In the genomic region with DNA sequence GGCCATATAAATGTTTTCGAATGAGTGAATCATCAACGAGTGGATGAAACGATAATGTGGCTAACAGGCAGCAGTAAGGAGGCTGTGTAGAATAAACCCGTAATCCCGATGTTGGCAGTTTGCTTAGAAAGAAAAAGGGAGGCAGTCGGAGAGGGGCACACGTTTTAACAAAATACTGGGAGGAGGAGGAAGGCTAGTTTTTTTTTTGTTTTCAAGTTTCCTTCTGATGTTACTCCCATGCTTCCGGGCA, we compare ENCODE assay signal across 8 cellular contexts. TPM values are rescaled to one million over a fixed set of nuclear protein-coding genes. Genes with fewer than 3 reads are reported as not detected.
DNase-seq lines count a peak whose midpoint lies in the region; ATAC-seq and TF ChIP-seq lines count a peak whose summit lies in the region.

No MANE protein-coding gene starts in this region.

- peaks cover 36% of the 10 kb centered on the region for H3K4me1 Mint-ChIP-seq in activated T-cell treated with anti-CD3 and anti-CD28 coated beads, Interleukin-2, amount 50 U/mL, for 72 hours (ENCODE audit: low read depth)

- intact Hi-C loops in left colon (cut with DNase I, micrococcal nuclease), result no loop called here
- intact Hi-C loops in transverse colon (cut with DNase I; ENCODE audit: low total_unique reads), result no loop called here
- intact Hi-C loops in posterior cingulate gyrus (cut with DNase I), result loop anchor here (10.0 kb wide), 1 partner anchor 502 kb away; a partner anchor contains a TSS

- peak overlapping the region; percentile 44 to 97 (median 84) for H3K4me3 ChIP-seq in transverse colon

- peak overlapping the region; percentile 96 for H3K27ac Mint-ChIP-seq in activated T-cell treated with anti-CD3 and anti-CD28 coated beads, Interleukin-2, amount 50 U/mL, for 72 hours

- in situ Hi-C loops in transverse colon (cut with MboI; ENCODE audit: low pct_ligation_motif_present in 1 of 4, low pct_unique_long_range_greater_than_20kb in 1 of 4, low sequenced_read_pairs in 3 of 4), result no loop called here

- H3K27me3 Mint-ChIP-seq in activated T-cell treated with anti-CD3 and anti-CD28 coated beads, Interleukin-2, amount 50 U/mL, for 72 hours (ENCODE audit: low read depth), result no peaks in the 10 kb centered on the region

- no peaks in the 10 kb centered on the region for H3K27me3 ChIP-seq in transverse colon

- TF ChIP-seq CTCF in transverse colon (IDR thresholded peaks at IDR 0.05), result no peak

- H3K36me3 Mint-ChIP-seq in activated T-cell treated with anti-CD3 and anti-CD28 coated beads, Interleukin-2, amount 50 U/mL, for 72 hours (ENCODE audit: insufficient read depth in 2 of 2), result peaks cover 8 to 18% of the 10 kb centered on the region in 2 donors

- DNase-seq in activated T-cell treated with anti-CD3 and anti-CD28 coated beads, Interleukin-2, amount 50 U/mL, for 72 hours, result no peak
- DNase-seq in activated T-cell treated with anti-CD3 and anti-CD28 coated beads for 4 hours (no peak), amniotic epithelial cell (ENCODE audit: low read depth) (peak; percentile 41), left colon (no peak), transverse colon (no peak), posterior cingulate gyrus (no peak), SW 1271 (lab: John Stamatoyannopoulos, UW) (no peak)

- H3K4me1 ChIP-seq in transverse colon, result peaks cover 0 to 21% (median 16%) of the 10 kb centered on the region in 4 donors

- peak overlapping the region; percentile 79 to 91 (median 82) for H3K27ac ChIP-seq in transverse colon

- WGBS in transverse colon (ENCODE audit: low coverage in 1 of 2), 2 donors, result 1 to 6% methylated on average over 7 to 8 of the region's 8 CpGs

- TF ChIP-seq EP300 in transverse colon (IDR thresholded peaks at IDR 0.05; ENCODE audit: low read depth), result no peak

- TF ChIP-seq POLR2A in transverse colon (IDR thresholded peaks at IDR 0.05), result no peak

- ATAC-seq in activated T-cell treated with anti-CD3 and anti-CD28 coated beads, Interleukin-2, amount 50 U/mL, for 72 hours (replicated peaks in 1 of 2), result peak in 1 of 2 donors; percentile 0
- ATAC-seq in left colon, result peak; percentile 23
- no peak for ATAC-seq in GM21367 (IDR thresholded peaks at IDR 0.05; ENCODE audit: unreplicated experiment)

- peak overlapping the region; percentile 98 for H3K4me3 Mint-ChIP-seq in activated T-cell treated with anti-CD3 and anti-CD28 coated beads, Interleukin-2, amount 50 U/mL, for 72 hours

- no peaks in the 10 kb centered on the region for H3K9me3 Mint-ChIP-seq in activated T-cell treated with anti-CD3 and anti-CD28 coated beads, Interleukin-2, amount 50 U/mL, for 72 hours

- no peaks in the 10 kb centered on the region for H3K9me3 ChIP-seq in transverse colon

- no peaks in the 10 kb centered on the region for H3K36me3 ChIP-seq in transverse colon

RNA-seq across cellular contexts. Expression of a gene that starts 0.5 kb away (rescaled TPM):
- total RNA-seq in activated T-cell treated with anti-CD3 and anti-CD28 coated beads, Interleukin-2, amount 50 U/mL, for 72 hours, result 10 to 100 TPM; 41.9 to 48.7 TPM
- total RNA-seq in left colon, result 10 to 100 TPM; 10.9 to 12.2 TPM
- total RNA-seq in transverse colon, result 10 to 100 TPM in 1 of 4 donors, 1 to 10 TPM in 3; 3.0 to 10.8 (median 5.0) TPM

RNA-seq across cellular contexts. Expression of a gene that starts 33.4 kb away (rescaled TPM):
- total RNA-seq in activated T-cell treated with anti-CD3 and anti-CD28 coated beads, Interleukin-2, amount 50 U/mL, for 72 hours, result 1 to 10 TPM in 1 of 2 donors, not detected in 1; 1.4 TPM
- total RNA-seq in left colon (1,000 to 10,000 TPM; 1,569 to 1,978 TPM), transverse colon (100 to 1,000 TPM; 238 to 988 (median 646) TPM)

Comparison
In these comparisons a context has a peak if more than half of its experiments do, and no peak if none do; other contexts are left out.
1. RNA of a gene that starts 33.4 kb away (total RNA-seq): 1,569 to 1,978 TPM in left colon and 238 to 988 TPM in transverse colon; 1.4 TPM in activated T-cell treated with anti-CD3 and anti-CD28 coated beads, Interleukin-2, amount 50 U/mL, for 72 hours; every median in the first group is over 10 times any median in the second.